In the genomic region with DNA sequence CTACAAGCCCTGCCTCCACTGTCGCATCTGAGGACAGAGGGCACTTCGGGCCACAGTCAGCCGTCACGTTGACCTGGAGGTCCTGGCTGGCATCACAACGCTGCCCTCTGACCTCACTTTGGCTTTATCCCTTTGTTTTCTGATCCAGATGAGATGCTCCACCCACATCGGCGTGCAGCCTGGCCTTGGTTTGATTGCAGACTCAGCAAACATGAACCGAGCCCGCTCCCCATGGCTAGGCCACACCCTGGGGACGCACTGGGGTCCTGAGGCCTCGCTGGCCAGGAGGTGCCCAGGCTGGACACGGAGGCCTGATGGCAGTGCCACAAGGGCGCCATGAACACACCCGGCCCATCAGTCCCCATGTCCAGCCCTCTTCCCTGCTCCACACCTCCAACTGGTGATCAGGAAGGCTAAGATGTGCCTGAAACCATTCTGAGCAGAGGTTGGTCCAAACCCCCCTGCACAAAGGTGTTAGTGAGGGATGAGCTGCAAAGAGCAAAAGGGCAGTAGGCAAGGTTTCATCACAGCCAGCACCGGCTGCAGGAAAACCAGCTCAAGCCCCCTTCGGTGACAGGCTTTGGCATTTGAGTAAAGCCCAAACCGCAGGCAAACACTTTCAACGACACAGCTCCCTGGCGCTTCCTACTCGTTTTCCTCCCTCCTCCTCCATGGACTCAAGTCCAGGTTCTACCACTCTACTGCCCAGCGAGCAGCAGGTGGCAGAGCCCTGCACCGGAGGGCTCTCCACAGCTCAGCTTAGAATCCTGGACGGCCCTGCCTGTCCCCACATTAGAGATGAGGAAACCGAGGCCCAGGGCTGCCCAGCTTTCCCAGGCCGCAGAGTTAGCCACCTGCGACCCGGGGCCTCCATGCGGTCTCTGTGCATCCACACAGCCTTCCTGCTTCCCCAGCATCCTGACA, we compare ENCODE assay signal across 1 cellular context.
TF ChIP-seq lines count a peak whose summit lies in the region.

No MANE protein-coding gene starts in this region.

TF ChIP-seq in WTC11, 78 proteins besides CTCF, POLR2A, EP300 and RAD21:
- TF ChIP-seq ZNF416 (CRISPR knock-in tag; IDR thresholded peaks at IDR 0.05): no peak
- no peak for TF ChIP-seq CREB1 (CRISPR knock-in tag; IDR thresholded peaks at IDR 0.05)
- TF ChIP-seq USF2 (CRISPR knock-in tag; IDR thresholded peaks at IDR 0.05): no peak
- TF ChIP-seq, protein P1, sequence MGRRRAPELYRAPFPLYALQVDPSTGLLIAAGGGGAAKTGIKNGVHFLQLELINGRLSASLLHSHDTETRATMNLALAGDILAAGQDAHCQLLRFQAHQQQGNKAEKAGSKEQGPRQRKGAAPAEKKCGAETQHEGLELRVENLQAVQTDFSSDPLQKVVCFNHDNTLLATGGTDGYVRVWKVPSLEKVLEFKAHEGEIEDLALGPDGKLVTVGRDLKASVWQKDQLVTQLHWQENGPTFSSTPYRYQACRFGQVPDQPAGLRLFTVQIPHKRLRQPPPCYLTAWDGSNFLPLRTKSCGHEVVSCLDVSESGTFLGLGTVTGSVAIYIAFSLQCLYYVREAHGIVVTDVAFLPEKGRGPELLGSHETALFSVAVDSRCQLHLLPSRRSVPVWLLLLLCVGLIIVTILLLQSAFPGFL (CRISPR knock-in tag; IDR thresholded peaks at IDR 0.05; ENCODE audit: borderline replicate concordance): no peak
- no peak for TF ChIP-seq ZNF263 (CRISPR knock-in tag; IDR thresholded peaks at IDR 0.05; ENCODE audit: low read depth)
- TF ChIP-seq, protein P2, sequence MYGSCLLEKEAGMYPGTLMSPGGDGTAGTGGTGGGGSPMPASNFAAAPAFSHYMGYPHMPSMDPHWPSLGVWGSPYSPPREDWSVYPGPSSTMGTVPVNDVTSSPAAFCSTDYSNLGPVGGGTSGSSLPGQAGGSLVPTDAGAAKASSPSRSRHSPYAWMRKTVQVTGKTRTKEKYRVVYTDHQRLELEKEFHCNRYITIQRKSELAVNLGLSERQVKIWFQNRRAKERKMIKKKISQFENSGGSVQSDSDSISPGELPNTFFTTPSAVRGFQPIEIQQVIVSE (CRISPR knock-in tag; IDR thresholded peaks at IDR 0.05; ENCODE audit: borderline replicate concordance): no peak
- TF ChIP-seq, protein P3, sequence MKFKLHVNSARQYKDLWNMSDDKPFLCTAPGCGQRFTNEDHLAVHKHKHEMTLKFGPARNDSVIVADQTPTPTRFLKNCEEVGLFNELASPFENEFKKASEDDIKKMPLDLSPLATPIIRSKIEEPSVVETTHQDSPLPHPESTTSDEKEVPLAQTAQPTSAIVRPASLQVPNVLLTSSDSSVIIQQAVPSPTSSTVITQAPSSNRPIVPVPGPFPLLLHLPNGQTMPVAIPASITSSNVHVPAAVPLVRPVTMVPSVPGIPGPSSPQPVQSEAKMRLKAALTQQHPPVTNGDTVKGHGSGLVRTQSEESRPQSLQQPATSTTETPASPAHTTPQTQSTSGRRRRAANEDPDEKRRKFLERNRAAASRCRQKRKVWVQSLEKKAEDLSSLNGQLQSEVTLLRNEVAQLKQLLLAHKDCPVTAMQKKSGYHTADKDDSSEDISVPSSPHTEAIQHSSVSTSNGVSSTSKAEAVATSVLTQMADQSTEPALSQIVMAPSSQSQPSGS (CRISPR knock-in tag; IDR thresholded peaks at IDR 0.05; ENCODE audit: borderline replicate concordance, low read depth): no peak
- TF ChIP-seq ZNF423 (CRISPR knock-in tag; IDR thresholded peaks at IDR 0.05): no peak
- TF ChIP-seq SMAD3 (CRISPR knock-in tag; IDR thresholded peaks at IDR 0.05; ENCODE audit: borderline replicate concordance): no peak
- no peak for TF ChIP-seq ELF4 (CRISPR knock-in tag; IDR thresholded peaks at IDR 0.05; ENCODE audit: low read depth)
- no peak for TF ChIP-seq CREM (CRISPR knock-in tag; IDR thresholded peaks at IDR 0.05)
- TF ChIP-seq, protein P4, sequence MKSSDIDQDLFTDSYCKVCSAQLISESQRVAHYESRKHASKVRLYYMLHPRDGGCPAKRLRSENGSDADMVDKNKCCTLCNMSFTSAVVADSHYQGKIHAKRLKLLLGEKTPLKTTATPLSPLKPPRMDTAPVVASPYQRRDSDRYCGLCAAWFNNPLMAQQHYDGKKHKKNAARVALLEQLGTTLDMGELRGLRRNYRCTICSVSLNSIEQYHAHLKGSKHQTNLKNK (CRISPR knock-in tag; IDR thresholded peaks at IDR 0.05): no peak
- TF ChIP-seq TCF7 (CRISPR knock-in tag; IDR thresholded peaks at IDR 0.05; ENCODE audit: low read depth): no peak
- TF ChIP-seq PRDM15 (CRISPR knock-in tag; IDR thresholded peaks at IDR 0.05): no peak
- no peak for TF ChIP-seq ZNF396 (CRISPR knock-in tag; IDR thresholded peaks at IDR 0.05; ENCODE audit: borderline replicate concordance)
- no peak for TF ChIP-seq ZBTB21 (CRISPR knock-in tag; IDR thresholded peaks at IDR 0.05; ENCODE audit: borderline replicate concordance)
- TF ChIP-seq NR1H2 (CRISPR knock-in tag; IDR thresholded peaks at IDR 0.05): no peak
